In the genomic region with DNA sequence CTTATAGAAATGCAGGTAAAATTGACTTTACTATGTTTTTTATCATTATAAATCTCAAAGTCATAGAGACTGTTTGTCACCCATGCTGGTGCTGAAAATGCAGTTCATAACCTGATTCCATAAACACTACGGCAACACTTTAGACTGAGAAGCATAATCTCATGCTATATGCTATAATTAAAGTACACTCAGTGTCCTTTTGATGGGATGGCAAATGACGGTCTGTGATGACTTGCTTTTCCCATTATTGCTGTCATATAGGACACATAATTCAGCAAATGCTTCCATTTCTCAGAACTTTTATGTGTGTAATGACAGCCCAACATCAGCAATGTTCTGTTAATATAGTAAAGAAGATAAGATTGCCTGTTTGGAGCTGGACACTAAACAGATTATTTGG, we compare ENCODE assay signal across 1 cellular context.
TF ChIP-seq lines count a peak whose summit lies in the region.

No MANE protein-coding gene starts in this region.

TF ChIP-seq in neural cell, 6 proteins besides CTCF, POLR2A, EP300 and RAD21 (continued from another document):
- TF ChIP-seq SMC3 (conservative IDR thresholded peaks at IDR 0.05; ENCODE audit: poor library complexity): no peak
- TF ChIP-seq TAF1 (IDR thresholded peaks at IDR 0.05; ENCODE audit: low read depth): no peak
